In the genomic region with DNA sequence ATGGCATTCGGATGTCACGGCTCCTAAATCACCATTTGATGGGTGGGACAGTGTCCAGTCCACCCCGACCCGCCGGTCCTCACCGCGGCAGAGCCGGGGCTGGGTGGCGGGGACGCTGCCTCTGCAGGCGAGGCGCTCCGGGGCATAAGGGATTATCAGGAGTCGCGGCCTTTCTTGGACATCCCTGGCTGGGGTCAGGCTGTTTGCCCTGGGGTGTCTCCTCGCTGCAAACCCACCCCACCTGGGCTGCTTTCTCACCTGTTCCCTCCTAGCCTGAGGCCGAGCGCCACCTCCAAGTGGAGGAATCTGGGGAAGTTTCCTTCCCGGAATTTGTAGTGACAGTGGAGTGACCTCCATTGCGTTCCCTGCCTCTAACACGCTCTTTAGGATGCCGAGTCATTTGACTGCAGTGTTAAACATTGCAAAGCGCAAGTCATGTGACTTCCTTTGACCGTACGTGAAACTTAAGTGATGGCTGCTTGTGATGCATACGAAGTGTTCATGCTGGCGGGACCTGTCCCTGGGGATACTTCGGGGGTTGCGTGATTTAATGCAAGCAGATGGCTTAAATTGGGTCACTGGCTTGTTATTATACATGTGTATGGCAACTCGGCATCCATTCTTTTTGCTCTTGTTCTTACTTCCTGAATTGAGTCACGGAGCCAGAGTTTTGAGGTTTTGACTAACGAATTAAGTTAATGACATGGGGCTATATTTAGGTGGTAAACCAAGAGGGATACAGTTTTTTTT, we compare ENCODE assay signal across 1 cellular context.
TF ChIP-seq lines count a peak whose summit lies in the region.

No MANE protein-coding gene starts in this region.

TF ChIP-seq in HepG2, 621 proteins besides CTCF, POLR2A, EP300 and RAD21 (continued from another document):
- TF ChIP-seq, protein P1, sequence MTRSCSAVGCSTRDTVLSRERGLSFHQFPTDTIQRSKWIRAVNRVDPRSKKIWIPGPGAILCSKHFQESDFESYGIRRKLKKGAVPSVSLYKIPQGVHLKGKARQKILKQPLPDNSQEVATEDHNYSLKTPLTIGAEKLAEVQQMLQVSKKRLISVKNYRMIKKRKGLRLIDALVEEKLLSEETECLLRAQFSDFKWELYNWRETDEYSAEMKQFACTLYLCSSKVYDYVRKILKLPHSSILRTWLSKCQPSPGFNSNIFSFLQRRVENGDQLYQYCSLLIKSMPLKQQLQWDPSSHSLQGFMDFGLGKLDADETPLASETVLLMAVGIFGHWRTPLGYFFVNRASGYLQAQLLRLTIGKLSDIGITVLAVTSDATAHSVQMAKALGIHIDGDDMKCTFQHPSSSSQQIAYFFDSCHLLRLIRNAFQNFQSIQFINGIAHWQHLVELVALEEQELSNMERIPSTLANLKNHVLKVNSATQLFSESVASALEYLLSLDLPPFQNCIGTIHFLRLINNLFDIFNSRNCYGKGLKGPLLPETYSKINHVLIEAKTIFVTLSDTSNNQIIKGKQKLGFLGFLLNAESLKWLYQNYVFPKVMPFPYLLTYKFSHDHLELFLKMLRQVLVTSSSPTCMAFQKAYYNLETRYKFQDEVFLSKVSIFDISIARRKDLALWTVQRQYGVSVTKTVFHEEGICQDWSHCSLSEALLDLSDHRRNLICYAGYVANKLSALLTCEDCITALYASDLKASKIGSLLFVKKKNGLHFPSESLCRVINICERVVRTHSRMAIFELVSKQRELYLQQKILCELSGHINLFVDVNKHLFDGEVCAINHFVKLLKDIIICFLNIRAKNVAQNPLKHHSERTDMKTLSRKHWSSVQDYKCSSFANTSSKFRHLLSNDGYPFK (CRISPR knock-in tag; IDR thresholded peaks at IDR 0.05; ENCODE audit: borderline replicate concordance) = no peak; the same call in 1 of the 2 replicates
- TF ChIP-seq RAD51 (IDR thresholded peaks at IDR 0.05; ENCODE audit: borderline replicate concordance) = peak; percentile 82; the same call in 1 of the 2 replicates
- TF ChIP-seq, protein P2, sequence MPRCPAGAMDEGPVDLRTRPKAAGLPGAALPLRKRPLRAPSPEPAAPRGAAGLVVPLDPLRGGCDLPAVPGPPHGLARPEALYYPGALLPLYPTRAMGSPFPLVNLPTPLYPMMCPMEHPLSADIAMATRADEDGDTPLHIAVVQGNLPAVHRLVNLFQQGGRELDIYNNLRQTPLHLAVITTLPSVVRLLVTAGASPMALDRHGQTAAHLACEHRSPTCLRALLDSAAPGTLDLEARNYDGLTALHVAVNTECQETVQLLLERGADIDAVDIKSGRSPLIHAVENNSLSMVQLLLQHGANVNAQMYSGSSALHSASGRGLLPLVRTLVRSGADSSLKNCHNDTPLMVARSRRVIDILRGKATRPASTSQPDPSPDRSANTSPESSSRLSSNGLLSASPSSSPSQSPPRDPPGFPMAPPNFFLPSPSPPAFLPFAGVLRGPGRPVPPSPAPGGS (CRISPR knock-in tag; IDR thresholded peaks at IDR 0.05) = peak; percentile 26; the same call in 1 of the 2 replicates
- TF ChIP-seq, protein P3, sequence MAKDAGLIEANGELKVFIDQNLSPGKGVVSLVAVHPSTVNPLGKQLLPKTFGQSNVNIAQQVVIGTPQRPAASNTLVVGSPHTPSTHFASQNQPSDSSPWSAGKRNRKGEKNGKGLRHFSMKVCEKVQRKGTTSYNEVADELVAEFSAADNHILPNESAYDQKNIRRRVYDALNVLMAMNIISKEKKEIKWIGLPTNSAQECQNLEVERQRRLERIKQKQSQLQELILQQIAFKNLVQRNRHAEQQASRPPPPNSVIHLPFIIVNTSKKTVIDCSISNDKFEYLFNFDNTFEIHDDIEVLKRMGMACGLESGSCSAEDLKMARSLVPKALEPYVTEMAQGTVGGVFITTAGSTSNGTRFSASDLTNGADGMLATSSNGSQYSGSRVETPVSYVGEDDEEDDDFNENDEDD (CRISPR knock-in tag; IDR thresholded peaks at IDR 0.05; ENCODE audit: borderline replicate concordance) = peak; percentile 41; the same call in 1 of the 2 replicates
